ENCODE assay signal across 8 cellular contexts in genomic region chr2:120254178-120254577, GRCh38. TPM values are rescaled to one million over a fixed set of nuclear protein-coding genes. Genes with fewer than 3 reads are reported as not detected.
DNase-seq lines count a peak whose midpoint lies in the region; ATAC-seq and TF ChIP-seq lines count a peak whose summit lies in the region.

No MANE protein-coding gene starts in this region.

- H3K27ac Mint-ChIP-seq in CD4-positive, alpha-beta T cell, result no peak overlapping the region
- H3K27ac Mint-ChIP-seq in endodermal cell, result no peak overlapping the region

- BruUV-seq in OCI-LY7 (replicated peaks; lab: Mats Ljungman, UMichigan), result no TSS peak

- CTCF ChIA-PET in CD4-positive, alpha-beta T cell (lab: Charles Lee), result no interaction called here
- CTCF ChIA-PET in OCI-LY7 (lab: Charles Lee; ENCODE audit: unreplicated experiment), result no interaction called here

- H3K36me3 Mint-ChIP-seq in CD4-positive, alpha-beta T cell (ENCODE audit: low read depth), result peaks cover 22% of the 10 kb centered on the region
- peaks cover 35% of the 10 kb centered on the region for H3K36me3 Mint-ChIP-seq in endodermal cell (ENCODE audit: low read depth)

- no peak for DNase-seq in CD4-positive, alpha-beta T cell
- DNase-seq in OCI-LY7 (ENCODE audit: low spot score) (no peak), endodermal cell (no peak), osteoblast (ENCODE audit: insufficient read length, low spot score, missing footprints) (peak; percentile 86), COLO668 (lab: John Stamatoyannopoulos, UW; ENCODE audit: unreplicated experiment) (no peak), C1 segment of cervical spinal cord (lab: John Stamatoyannopoulos, UW) (no peak), MV-4-11 (lab: John Stamatoyannopoulos, UW) (no peak)

- 88 to 91% methylated on average over 5 to 8 of the region's 8 CpGs for WGBS in endodermal cell (ENCODE audit: insufficient coverage in 1 of 2, insufficient read length in 1 of 2), 2 experiments

- H3K36me3 ChIP-seq in OCI-LY7 (ENCODE audit: insufficient read depth, low read length), result no peaks in the 10 kb centered on the region
- peaks cover 12% of the 10 kb centered on the region for H3K36me3 ChIP-seq in endodermal cell (ENCODE audit: control insufficient read depth, insufficient read depth, low read length)
- no peaks in the 10 kb centered on the region for H3K36me3 ChIP-seq in osteoblast (ENCODE audit: insufficient read depth, low read length)

- H3K4me2 ChIP-seq in OCI-LY7 (ENCODE audit: low read length), result peak overlapping the region; percentile 95
- H3K4me2 ChIP-seq in osteoblast (ENCODE audit: insufficient read depth, low read length), result peak overlapping the region; percentile 88

- TF ChIP-seq CTCF in CD4-positive, alpha-beta T cell (IDR thresholded peaks at IDR 0.05), result no peak
- TF ChIP-seq CTCF in OCI-LY7 (conservative IDR thresholded peaks at IDR 0.05; ENCODE audit: low read length), result no peak
- TF ChIP-seq CTCF in endodermal cell (conservative IDR thresholded peaks at IDR 0.05), result no peak
- TF ChIP-seq CTCF in osteoblast (IDR thresholded peaks at IDR 0.05; ENCODE audit: extremely low read depth, low read depth, low read length), result no peak

- H3K9me3 Mint-ChIP-seq in CD4-positive, alpha-beta T cell, result no peaks in the 10 kb centered on the region
- H3K9me3 Mint-ChIP-seq in endodermal cell, result peaks cover 31% of the 10 kb centered on the region

- ATAC-seq in CD4-positive, alpha-beta T cell (ENCODE audit: poor library complexity), result no peak
- no peak for ATAC-seq in HG03432 (IDR thresholded peaks at IDR 0.05; ENCODE audit: unreplicated experiment)

- H3K9ac ChIP-seq in endodermal cell (ENCODE audit: extremely low read depth, low read length, poor library complexity, severe bottlenecking), result peak overlapping the region; percentile 60

- H3K79me2 ChIP-seq in OCI-LY7 (ENCODE audit: insufficient read depth, low read depth, low read length) (no peaks in the 10 kb centered on the region), osteoblast (ENCODE audit: insufficient read depth, low read length) (peaks cover 60% of the 10 kb centered on the region)

- H3K4me3 ChIP-seq in OCI-LY7 (ENCODE audit: low read depth, low read length, poor library complexity, severe bottlenecking) (peak overlapping the region; percentile 73), endodermal cell (ENCODE audit: low read length) (peak overlapping the region; percentile 88), osteoblast (ENCODE audit: insufficient read depth, low read length) (peak overlapping the region; percentile 96)

- H3K4me1 Mint-ChIP-seq in CD4-positive, alpha-beta T cell (ENCODE audit: low read depth), result peaks cover 62% of the 10 kb centered on the region
- peaks cover 14% of the 10 kb centered on the region for H3K4me1 Mint-ChIP-seq in endodermal cell

- H3K27me3 Mint-ChIP-seq in CD4-positive, alpha-beta T cell, result no peaks in the 10 kb centered on the region
- peaks cover 45% of the 10 kb centered on the region for H3K27me3 Mint-ChIP-seq in endodermal cell (ENCODE audit: insufficient read depth)

- H3K27ac ChIP-seq in CD4-positive, alpha-beta T cell (ENCODE audit: low read depth, low read length), result no peak overlapping the region
- H3K27ac ChIP-seq in OCI-LY7 (ENCODE audit: low read depth, low read length, poor library complexity, severe bottlenecking) (no peak overlapping the region), endodermal cell (ENCODE audit: low read depth, low read length) (no peak overlapping the region), osteoblast (ENCODE audit: low read depth, low read length) (no peak overlapping the region)

- intact Hi-C loops in CD4-positive, alpha-beta T cell (cut with DNase I, micrococcal nuclease), result loop anchor here in 1 of 2 experiments (5.0 to 10.0 kb wide), 2 partner anchors 572 to 889 kb away; partner anchors contain the start of genes C2orf76 and DBI
- intact Hi-C loops in OCI-LY7 (cut with micrococcal nuclease; ENCODE audit: unreplicated experiment), result loop anchor here (2.0 kb wide), 1 partner anchor 59 kb away; no protein-coding TSS in a partner anchor

- POLR2A ChIA-PET in CD4-positive, alpha-beta T cell (lab: Charles Lee), result interaction anchor here (2.6 kb wide), 1 partner anchor 31 kb away, joined by 26 read pairs; the partner anchor contains the start of gene TMEM185B
- POLR2A ChIA-PET in OCI-LY7 (lab: Charles Lee), result no interaction called here

- H4K20me1 ChIP-seq in OCI-LY7 (ENCODE audit: insufficient read depth, low read length), result no peaks in the 10 kb centered on the region; the same call in none of the 2 replicates
- H4K20me1 ChIP-seq in osteoblast (ENCODE audit: insufficient read depth, low read length), result peaks cover 47% of the 10 kb centered on the region

- H3K27me3 ChIP-seq in CD4-positive, alpha-beta T cell (ENCODE audit: control insufficient read depth, insufficient read depth, low read length), result no peaks in the 10 kb centered on the region
- peaks cover 27% of the 10 kb centered on the region for H3K27me3 ChIP-seq in endodermal cell (ENCODE audit: control insufficient read depth, insufficient read depth, low read length, poor library complexity, severe bottlenecking)
- H3K27me3 ChIP-seq in osteoblast (ENCODE audit: insufficient read depth, low read length), result no peaks in the 10 kb centered on the region

- peak overlapping the region; percentile 96 for H3K4me3 Mint-ChIP-seq in CD4-positive, alpha-beta T cell
- peak overlapping the region; percentile 88 for H3K4me3 Mint-ChIP-seq in endodermal cell

- H3K9me3 ChIP-seq in CD4-positive, alpha-beta T cell (ENCODE audit: control insufficient read depth, low read length), result no peaks in the 10 kb centered on the region
- H3K9me3 ChIP-seq in OCI-LY7 (ENCODE audit: low read length), result no peaks in the 10 kb centered on the region
- H3K9me3 ChIP-seq in endodermal cell (ENCODE audit: control insufficient read depth, low read length), result peaks cover 33% of the 10 kb centered on the region
- H3K9me3 ChIP-seq in osteoblast (ENCODE audit: low read depth, low read length), result no peaks in the 10 kb centered on the region

- H2AFZ ChIP-seq in OCI-LY7 (ENCODE audit: low read length) (no peak overlapping the region), osteoblast (ENCODE audit: low read length) (no peak overlapping the region)

- no peaks in the 10 kb centered on the region for H3K9me2 ChIP-seq in OCI-LY7 (ENCODE audit: insufficient read depth, low read length)

- H3K4me1 ChIP-seq in OCI-LY7 (ENCODE audit: insufficient read depth, low read length, poor library complexity, severe bottlenecking), result peaks cover 16% of the 10 kb centered on the region
- no peaks in the 10 kb centered on the region for H3K4me1 ChIP-seq in endodermal cell (ENCODE audit: control insufficient read depth, insufficient read depth, low read length)
- peaks cover 21% of the 10 kb centered on the region for H3K4me1 ChIP-seq in osteoblast (ENCODE audit: insufficient read depth, low read length)

RNA-seq across cellular contexts. Expression of gene RALB, which starts 1.5 kb away (rescaled TPM):
- total RNA-seq in CD4-positive, alpha-beta T cell, result 1 to 10 TPM; 3.1 to 3.6 TPM
- total RNA-seq in OCI-LY7 (2014; rRNA removed; shearing (Covaris generic)), result 13.7 and 16.2 TPM in 2 replicates
- total RNA-seq in OCI-LY7 (2022) (22.8 and 23.6 TPM in 2 replicates), endodermal cell (10 to 100 TPM; 37.1 to 45.8 TPM), osteoblast (48.5 and 48.6 TPM in 2 replicates)
- polyA plus RNA-seq in endodermal cell (2013, experiment 1 of 2), result 34.9 TPM
- polyA plus RNA-seq in endodermal cell (2013, experiment 2 of 2), result 34.2 TPM

RNA-seq across cellular contexts. Expression of gene TMEM185B, which starts 31.0 kb away (rescaled TPM):
- total RNA-seq in CD4-positive, alpha-beta T cell, result 10 to 100 TPM; 17.7 to 19.0 TPM
- total RNA-seq in OCI-LY7 (2014; rRNA removed; shearing (Covaris generic)), result 28.7 and 30.2 TPM in 2 replicates
- 21.4 and 24.4 TPM in 2 replicates for total RNA-seq in OCI-LY7 (2022)
- total RNA-seq in endodermal cell, result 10 to 100 TPM; 19.5 to 22.9 TPM
- polyA plus RNA-seq in endodermal cell (2013, experiment 1 of 2), result 19.9 TPM
- polyA plus RNA-seq in endodermal cell (2013, experiment 2 of 2), result 17.1 TPM
- total RNA-seq in osteoblast, result 42.1 and 46.7 TPM in 2 replicates
